In the genomic region with DNA sequence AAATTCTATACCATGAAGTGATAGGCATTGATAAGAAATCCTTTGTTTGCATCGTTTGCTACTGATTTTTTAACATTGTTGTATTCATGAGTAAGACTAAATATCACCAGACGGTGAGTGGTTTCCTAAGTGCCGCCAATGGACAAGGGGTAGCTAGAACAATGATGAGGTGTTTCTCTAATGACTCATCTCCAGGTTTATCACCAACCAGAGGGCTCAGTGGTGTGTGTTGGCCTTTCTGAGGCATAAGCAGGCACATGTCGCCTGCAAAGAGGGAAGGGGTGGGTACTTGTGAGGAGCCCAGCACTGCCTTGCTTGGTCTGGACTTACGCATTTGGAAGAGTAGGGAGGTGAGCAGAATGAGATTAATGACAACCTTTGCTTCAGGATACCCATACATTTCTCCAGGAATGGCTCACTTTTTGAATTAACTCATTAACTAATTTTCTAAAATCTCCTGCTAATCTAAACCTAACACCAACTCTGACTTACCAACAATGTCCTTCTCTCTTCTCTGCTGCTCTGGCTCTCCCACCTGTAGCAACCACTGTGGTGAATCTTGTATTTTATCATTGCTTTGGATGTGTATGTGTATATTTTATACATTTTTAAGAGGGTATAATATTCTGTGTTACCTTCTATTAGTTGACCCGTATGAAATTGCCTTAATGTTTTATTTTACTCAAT, we compare ENCODE assay signal across 19 cellular contexts.
DNase-seq lines count a peak whose midpoint lies in the region; ATAC-seq, FAIRE-seq and TF ChIP-seq lines count a peak whose summit lies in the region.
"Had no signal": no experiment of that assay in that cellular context is flagged by ENCODE, and none has a peak within 500 bp of the region (broad histone marks: within the 10 kb centered on the region; RNA-seq: fewer than 3 reads in every experiment).

No MANE protein-coding gene starts in this region.

- no peak for TF ChIP-seq CTCF in epithelial cell of esophagus (IDR thresholded peaks at IDR 0.05; ENCODE audit: insufficient read depth, low read depth, low read length, missing control alignments)

- H3K4me1 ChIP-seq in mucosa of rectum (ENCODE audit: control insufficient read depth in 2 of 2, insufficient read depth in 2 of 2, low read length in 2 of 2) (peaks cover 12 to 27% of the 10 kb centered on the region in 2 donors), small intestine (ENCODE audit: control insufficient read depth in 2 of 2, insufficient read depth in 1 of 2, low read depth in 1 of 2, low read length in 1 of 2) (peaks cover 0 to 6% of the 10 kb centered on the region in 2 donors)
- H3K4me1 ChIP-seq: BLaER1, gastrocnemius medialis had no signal

- no peak overlapping the region for H3K4me3 ChIP-seq in epithelial cell of esophagus (ENCODE audit: low read length)
- H3K4me3 ChIP-seq in mucosa of rectum (ENCODE audit: low read length in 2 of 2) = no peak overlapping the region
- no peak overlapping the region for H3K4me3 ChIP-seq in small intestine (ENCODE audit: low read depth in 1 of 2, low read length in 2 of 2)
- H3K4me3 ChIP-seq: BLaER1, gastrocnemius medialis had no signal

- no peaks in the 10 kb centered on the region for H3K27me3 ChIP-seq in mucosa of rectum (ENCODE audit: control insufficient read depth in 2 of 2, insufficient read depth in 2 of 2, low read length in 2 of 2)
- no peaks in the 10 kb centered on the region for H3K27me3 ChIP-seq in small intestine (ENCODE audit: control insufficient read depth in 2 of 2, insufficient read depth in 2 of 2, low read length in 2 of 2)
- H3K27me3 ChIP-seq: BLaER1 had no signal

- no peak for ATAC-seq in HG03196 (IDR thresholded peaks at IDR 0.05; ENCODE audit: unreplicated experiment)
- ATAC-seq: gastrocnemius medialis; naive thymus-derived CD8-positive, alpha-beta T cell had no signal

- 51 to 69% (median 65%) methylated on average over 6 of the region's 6 CpGs for WGBS in small intestine, 3 donors

- H3K9me3 ChIP-seq in mucosa of rectum (ENCODE audit: control insufficient read depth in 2 of 2, low read length in 2 of 2) (no peaks in the 10 kb centered on the region), small intestine (ENCODE audit: control insufficient read depth, low read depth) (no peaks in the 10 kb centered on the region)
- H3K9me3 ChIP-seq: BLaER1, gastrocnemius medialis had no signal

- H3K36me3 ChIP-seq in mucosa of rectum (ENCODE audit: control insufficient read depth in 2 of 2, insufficient read depth in 2 of 2, low read length in 2 of 2) = no peaks in the 10 kb centered on the region
- no peaks in the 10 kb centered on the region for H3K36me3 ChIP-seq in small intestine (ENCODE audit: control insufficient read depth in 2 of 2, insufficient read depth in 2 of 2, low read length in 2 of 2)
- H3K36me3 ChIP-seq: BLaER1, gastrocnemius medialis had no signal

- no peak overlapping the region for H3K9ac ChIP-seq in mucosa of rectum (ENCODE audit: low read depth in 1 of 2, low read length in 2 of 2)
- H3K9ac ChIP-seq: BLaER1 had no signal

- H3K27ac ChIP-seq in mucosa of rectum (ENCODE audit: low read depth in 2 of 2, low read length in 2 of 2) (peak overlapping the region; percentile 63 to 80), small intestine (ENCODE audit: low read depth in 1 of 2, low read length in 1 of 2) (no peak overlapping the region)
- H3K27ac ChIP-seq: BLaER1 had no signal

- DNase-seq in H4 (ENCODE audit: low spot score) (peak; percentile 54), NCI-H69 (lab: John Stamatoyannopoulos, UW) (peak; percentile 26), epithelial cell of esophagus (ENCODE audit: low read depth) (peak; percentile 94), small intestine (no peak), SIG-M5 (lab: John Stamatoyannopoulos, UW) (no peak)
- no peak for DNase-seq in central memory CD4-positive, alpha-beta T cell
- DNase-seq: activated effector memory CD4-positive, alpha-beta T cell treated with anti-CD3 and anti-CD28 coated beads, Interleukin-2, amount 50 U/mL, for 16 hours; effector memory CD4-positive, alpha-beta T cell; gastrocnemius medialis; naive thymus-derived CD8-positive, alpha-beta T cell; NCI-H1417 treated with DMSO at 0.1 percent for 48 hours; NCI-H774; SHP77 treated with DMSO at 0.1 percent for 48 hours; stimulated activated CD4-positive, alpha-beta T cell treated with anti-CD3 and anti-CD28 coated beads, Interleukin-2, amount 100 ng/mL, for 48 hours had no signal

- no peak for FAIRE-seq in small intestine (lab: Jason Lieb, UNC)
- FAIRE-seq: GM12891, islet of Langerhans had no signal

Comparison
In these comparisons a context has a peak if more than half of its experiments do, and no peak if none do; other contexts are left out.
1. DNase-seq: peak in H4 (single experiment), NCI-H69 (single experiment) and epithelial cell of esophagus (single experiment); none in small intestine (single experiment), SIG-M5 (single experiment) and central memory CD4-positive, alpha-beta T cell (single experiment).
2. H3K27ac ChIP-seq: peak in mucosa of rectum (2 of 2); none in small intestine (0 of 2).